In genomic region chr3:146851665-146852064, GRCh38 we compare ENCODE assay signal across 18 cellular contexts.
A peak's percentile ranks its signal among the peaks of the same experiment; 100 is the strongest.
DNase-seq lines count a peak whose midpoint lies in the region; ATAC-seq, FAIRE-seq and TF ChIP-seq lines count a peak whose summit lies in the region.
"Had no signal": no experiment of that assay in that cellular context is flagged by ENCODE, and none has a peak within 500 bp of the region (broad histone marks: within the 10 kb centered on the region; RNA-seq: fewer than 3 reads in every experiment).

No MANE protein-coding gene starts in this region.

- intact Hi-C loops in kidney (cut with DNase I) (no loop called here), vagina (cut with DNase I) (no loop called here), upper lobe of right lung (cut with DNase I) (no loop called here)

- ATAC-seq in upper lobe of right lung, result no peak
- ATAC-seq: GM12878 had no signal

- H3K9ac ChIP-seq in kidney (ENCODE audit: low read length in 2 of 2), result no peak overlapping the region

- no peak overlapping the region for H3K4me3 ChIP-seq in kidney (ENCODE audit: low read length in 2 of 2)
- H3K4me3 ChIP-seq in vagina, result no peak overlapping the region
- no peak overlapping the region for H3K4me3 ChIP-seq in upper lobe of right lung
- H3K4me3 ChIP-seq: GM12878 had no signal

- TF ChIP-seq POLR2A in vagina (IDR thresholded peaks at IDR 0.05), result no peak

- H3K27ac ChIP-seq in kidney (ENCODE audit: low read depth in 2 of 2, low read length in 2 of 2) (no peak overlapping the region), vagina (no peak overlapping the region), upper lobe of right lung (no peak overlapping the region)

- DNase-seq in EL (peak; percentile 9), kidney (no peak), NCI-H748 treated with DMSO at 0.1 percent for 48 hours (lab: John Stamatoyannopoulos, UW) (no peak), vagina (ENCODE audit: extremely low spot score in 2 of 2) (no peak), upper lobe of right lung (no peak), OCI-M2 (lab: John Stamatoyannopoulos, UW; ENCODE audit: unreplicated experiment) (no peak)
- DNase-seq: ACHN; BE2C; C1 segment of cervical spinal cord; CD4-positive, CD25-positive, alpha-beta regulatory T cell; CD8-positive, alpha-beta memory T cell; COR-L47; DMS 273 treated with DMSO at 0.1 percent for 48 hours; DMS53; GOT3; H7 had no signal

- H3K27me3 ChIP-seq in vagina (no peaks in the 10 kb centered on the region), upper lobe of right lung (no peaks in the 10 kb centered on the region)
- H3K27me3 ChIP-seq: BE2C had no signal

- H3K4me1 ChIP-seq in kidney (ENCODE audit: control insufficient read depth in 1 of 2, insufficient read depth in 1 of 2, low read depth in 1 of 2, low read length in 2 of 2), result no peaks in the 10 kb centered on the region
- no peaks in the 10 kb centered on the region for H3K4me1 ChIP-seq in vagina
- no peaks in the 10 kb centered on the region for H3K4me1 ChIP-seq in upper lobe of right lung
- H3K4me1 ChIP-seq: BE2C had no signal

- H3K36me3 ChIP-seq in kidney (ENCODE audit: control insufficient read depth in 1 of 2, insufficient read depth in 2 of 2, low read length in 2 of 2) (no peaks in the 10 kb centered on the region), vagina (no peaks in the 10 kb centered on the region), upper lobe of right lung (no peaks in the 10 kb centered on the region)
- H3K36me3 ChIP-seq: BE2C had no signal

- H3K9me3 ChIP-seq in kidney (ENCODE audit: control insufficient read depth in 1 of 2, low read length in 2 of 2) (no peaks in the 10 kb centered on the region), vagina (no peaks in the 10 kb centered on the region), upper lobe of right lung (no peaks in the 10 kb centered on the region)
- H3K9me3 ChIP-seq: BE2C had no signal

- TF ChIP-seq CTCF in kidney (IDR thresholded peaks at IDR 0.05; ENCODE audit: borderline replicate concordance, extremely low read depth, insufficient read depth) (no peak), vagina (IDR thresholded peaks at IDR 0.05) (no peak), upper lobe of right lung (IDR thresholded peaks at IDR 0.05) (no peak)

- FAIRE-seq in TTC549 (lab: Jason Lieb, UNC), result peak; percentile 13
- peak; percentile 49 for FAIRE-seq in kidney (lab: Jason Lieb, UNC)
- FAIRE-seq: GM12878 had no signal
